1 cellular context compared by ENCODE assay signal in the genomic region with DNA sequence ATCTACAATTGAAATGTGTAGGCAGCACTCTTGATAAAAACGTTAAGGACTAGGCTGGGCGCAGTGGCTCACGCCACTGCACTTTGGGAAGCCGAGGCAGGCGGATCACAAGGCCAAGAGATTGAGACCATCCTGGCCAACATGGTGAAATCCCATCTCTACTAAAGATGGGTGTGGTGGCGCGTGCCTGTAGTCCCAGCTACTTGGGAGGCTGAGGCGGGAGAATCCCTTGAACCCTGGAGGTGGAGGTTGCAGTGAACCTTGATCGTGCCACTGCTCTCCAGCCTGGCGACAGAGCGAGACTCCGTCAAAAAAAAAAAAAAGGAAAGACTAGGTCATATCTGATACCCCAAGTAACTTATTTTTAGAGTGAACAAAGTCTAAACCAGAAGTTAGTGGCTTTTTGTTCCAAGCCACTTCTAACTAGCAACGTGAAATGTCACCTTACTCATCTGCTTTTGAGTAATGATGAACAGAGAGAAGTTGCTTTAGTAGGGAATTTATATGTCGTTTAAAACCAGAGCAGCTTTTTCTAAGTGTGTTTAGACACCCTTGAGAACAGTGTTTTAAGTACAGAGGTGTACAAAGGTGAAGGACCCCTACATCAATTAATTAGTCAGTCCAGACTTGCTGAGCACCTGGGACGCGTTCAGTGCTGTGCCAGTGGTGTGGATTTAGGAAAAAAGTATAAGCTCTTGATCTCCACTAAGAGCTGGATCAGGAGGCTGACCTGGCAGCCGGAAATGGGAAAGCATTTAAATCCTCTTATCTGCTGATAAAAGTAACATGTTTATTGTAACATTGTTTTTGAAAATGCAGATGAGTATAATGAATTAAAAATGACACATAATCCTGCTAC.
TF ChIP-seq lines count a peak whose summit lies in the region.

No MANE protein-coding gene starts in this region.

TF ChIP-seq in GM23338, 12 proteins besides CTCF, POLR2A, EP300 and RAD21 (continued from another document):
- TF ChIP-seq, protein P1, sequence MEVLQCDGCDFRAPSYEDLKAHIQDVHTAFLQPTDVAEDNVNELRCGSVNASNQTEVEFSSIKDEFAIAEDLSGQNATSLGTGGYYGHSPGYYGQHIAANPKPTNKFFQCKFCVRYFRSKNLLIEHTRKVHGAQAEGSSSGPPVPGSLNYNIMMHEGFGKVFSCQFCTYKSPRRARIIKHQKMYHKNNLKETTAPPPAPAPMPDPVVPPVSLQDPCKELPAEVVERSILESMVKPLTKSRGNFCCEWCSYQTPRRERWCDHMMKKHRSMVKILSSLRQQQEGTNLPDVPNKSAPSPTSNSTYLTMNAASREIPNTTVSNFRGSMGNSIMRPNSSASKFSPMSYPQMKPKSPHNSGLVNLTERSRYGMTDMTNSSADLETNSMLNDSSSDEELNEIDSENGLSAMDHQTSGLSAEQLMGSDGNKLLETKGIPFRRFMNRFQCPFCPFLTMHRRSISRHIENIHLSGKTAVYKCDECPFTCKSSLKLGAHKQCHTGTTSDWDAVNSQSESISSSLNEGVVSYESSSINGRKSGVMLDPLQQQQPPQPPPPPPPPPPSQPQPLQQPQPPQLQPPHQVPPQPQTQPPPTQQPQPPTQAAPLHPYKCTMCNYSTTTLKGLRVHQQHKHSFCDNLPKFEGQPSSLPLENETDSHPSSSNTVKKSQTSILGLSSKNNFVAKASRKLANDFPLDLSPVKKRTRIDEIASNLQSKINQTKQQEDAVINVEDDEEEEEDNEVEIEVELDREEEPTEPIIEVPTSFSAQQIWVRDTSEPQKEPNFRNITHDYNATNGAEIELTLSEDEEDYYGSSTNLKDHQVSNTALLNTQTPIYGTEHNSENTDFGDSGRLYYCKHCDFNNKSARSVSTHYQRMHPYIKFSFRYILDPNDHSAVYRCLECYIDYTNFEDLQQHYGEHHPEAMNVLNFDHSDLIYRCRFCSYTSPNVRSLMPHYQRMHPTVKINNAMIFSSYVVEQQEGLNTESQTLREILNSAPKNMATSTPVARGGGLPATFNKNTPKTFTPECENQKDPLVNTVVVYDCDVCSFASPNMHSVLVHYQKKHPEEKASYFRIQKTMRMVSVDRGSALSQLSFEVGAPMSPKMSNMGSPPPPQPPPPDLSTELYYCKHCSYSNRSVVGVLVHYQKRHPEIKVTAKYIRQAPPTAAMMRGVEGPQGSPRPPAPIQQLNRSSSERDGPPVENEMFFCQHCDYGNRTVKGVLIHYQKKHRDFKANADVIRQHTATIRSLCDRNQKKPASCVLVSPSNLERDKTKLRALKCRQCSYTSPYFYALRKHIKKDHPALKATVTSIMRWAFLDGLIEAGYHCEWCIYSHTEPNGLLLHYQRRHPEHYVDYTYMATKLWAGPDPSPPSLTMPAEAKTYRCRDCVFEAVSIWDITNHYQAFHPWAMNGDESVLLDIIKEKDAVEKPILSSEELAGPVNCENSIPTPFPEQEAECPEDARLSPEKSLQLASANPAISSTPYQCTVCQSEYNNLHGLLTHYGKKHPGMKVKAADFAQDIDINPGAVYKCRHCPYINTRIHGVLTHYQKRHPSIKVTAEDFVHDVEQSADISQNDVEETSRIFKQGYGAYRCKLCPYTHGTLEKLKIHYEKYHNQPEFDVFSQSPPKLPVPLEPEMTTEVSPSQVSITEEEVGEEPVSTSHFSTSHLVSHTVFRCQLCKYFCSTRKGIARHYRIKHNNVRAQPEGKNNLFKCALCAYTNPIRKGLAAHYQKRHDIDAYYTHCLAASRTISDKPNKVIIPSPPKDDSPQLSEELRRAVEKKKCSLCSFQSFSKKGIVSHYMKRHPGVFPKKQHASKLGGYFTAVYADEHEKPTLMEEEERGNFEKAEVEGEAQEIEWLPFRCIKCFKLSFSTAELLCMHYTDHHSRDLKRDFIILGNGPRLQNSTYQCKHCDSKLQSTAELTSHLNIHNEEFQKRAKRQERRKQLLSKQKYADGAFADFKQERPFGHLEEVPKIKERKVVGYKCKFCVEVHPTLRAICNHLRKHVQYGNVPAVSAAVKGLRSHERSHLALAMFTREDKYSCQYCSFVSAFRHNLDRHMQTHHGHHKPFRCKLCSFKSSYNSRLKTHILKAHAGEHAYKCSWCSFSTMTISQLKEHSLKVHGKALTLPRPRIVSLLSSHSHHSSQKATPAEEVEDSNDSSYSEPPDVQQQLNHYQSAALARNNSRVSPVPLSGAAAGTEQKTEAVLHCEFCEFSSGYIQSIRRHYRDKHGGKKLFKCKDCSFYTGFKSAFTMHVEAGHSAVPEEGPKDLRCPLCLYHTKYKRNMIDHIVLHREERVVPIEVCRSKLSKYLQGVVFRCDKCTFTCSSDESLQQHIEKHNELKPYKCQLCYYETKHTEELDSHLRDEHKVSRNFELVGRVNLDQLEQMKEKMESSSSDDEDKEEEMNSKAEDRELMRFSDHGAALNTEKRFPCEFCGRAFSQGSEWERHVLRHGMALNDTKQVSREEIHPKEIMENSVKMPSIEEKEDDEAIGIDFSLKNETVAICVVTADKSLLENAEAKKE (CRISPR knock-in tag; IDR thresholded peaks at IDR 0.05), result no peak
TF ChIP-seq in GM23338: peak in this region for 0.
